In genomic region chr2:17754773-17755425, GRCh38 we compare ENCODE assay signal across 8 cellular contexts. TPM values are rescaled to one million over a fixed set of nuclear protein-coding genes. Genes with fewer than 3 reads are reported as not detected.
DNase-seq lines count a peak whose midpoint lies in the region; ATAC-seq and TF ChIP-seq lines count a peak whose summit lies in the region.

No MANE protein-coding gene starts in this region.

- H3K9ac ChIP-seq in iPS-15b (ENCODE audit: low read depth, low read length), result peak overlapping the region; percentile 89

- no peaks in the 10 kb centered on the region for H3K27me3 ChIP-seq in right atrium auricular region
- no peaks in the 10 kb centered on the region for H3K27me3 ChIP-seq in WERI-Rb-1 (ENCODE audit: insufficient read depth, low read depth, severe bottlenecking)
- H3K27me3 ChIP-seq in iPS-15b (ENCODE audit: control insufficient read depth, insufficient read depth, low read length), result no peaks in the 10 kb centered on the region
- no peaks in the 10 kb centered on the region for H3K27me3 ChIP-seq in thymus (ENCODE audit: control insufficient read depth, insufficient read depth)

- H3K4me1 ChIP-seq in right atrium auricular region (peaks cover 0 to 33% of the 10 kb centered on the region in 2 donors), iPS-15b (ENCODE audit: control insufficient read depth, insufficient read depth, low read length) (peaks cover 17% of the 10 kb centered on the region), thymus (ENCODE audit: control insufficient read depth, insufficient read depth, low read length) (no peaks in the 10 kb centered on the region)

- no peaks in the 10 kb centered on the region for H3K9me3 ChIP-seq in right atrium auricular region
- H3K9me3 ChIP-seq in WERI-Rb-1 (ENCODE audit: severe bottlenecking), result no peaks in the 10 kb centered on the region
- H3K9me3 ChIP-seq in iPS-15b (ENCODE audit: control insufficient read depth, insufficient read depth, low read length), result no peaks in the 10 kb centered on the region
- H3K9me3 ChIP-seq in thymus (ENCODE audit: control insufficient read depth), result no peaks in the 10 kb centered on the region

- no peak for TF ChIP-seq CTCF in right atrium auricular region (IDR thresholded peaks at IDR 0.05)
- TF ChIP-seq CTCF in WERI-Rb-1 (IDR thresholded peaks at IDR 0.05; ENCODE audit: low read depth, low read length), result no peak

- DNase-seq in right atrium auricular region (ENCODE audit: low spot score) (no peak), Right ventricle myocardium inferior (ENCODE audit: missing footprints) (no peak), WERI-Rb-1 (no peak), GOT3 (lab: John Stamatoyannopoulos, UW) (no peak), NOMO-1 treated with DMSO at 0.1 percent for 48 hours (lab: John Stamatoyannopoulos, UW; ENCODE audit: unreplicated experiment) (no peak)

- intact Hi-C loops in Right ventricle myocardium inferior (cut with DNase I), result no loop called here

- H3K27ac ChIP-seq in right atrium auricular region (peak overlapping the region; percentile 96 to 97), WERI-Rb-1 (peak overlapping the region; percentile 98), thymus (ENCODE audit: low read depth) (no peak overlapping the region)

- ATAC-seq in Right ventricle myocardium inferior (no peak), GM19467 (IDR thresholded peaks at IDR 0.05; ENCODE audit: unreplicated experiment) (no peak)

- WGBS in thymus, result 37% methylated on average over 8 of the region's 8 CpGs

- H3K4me3 ChIP-seq in right atrium auricular region (peak overlapping the region; percentile 94 to 99), WERI-Rb-1 (ENCODE audit: low read depth, low read length) (peak overlapping the region; percentile 91), iPS-15b (ENCODE audit: low read depth, low read length) (peak overlapping the region; percentile 89), thymus (ENCODE audit: low read length) (peak overlapping the region; percentile 97)

- no peaks in the 10 kb centered on the region for H3K36me3 ChIP-seq in right atrium auricular region
- H3K36me3 ChIP-seq in WERI-Rb-1, result peaks cover 11% of the 10 kb centered on the region
- H3K36me3 ChIP-seq in iPS-15b (ENCODE audit: control insufficient read depth, insufficient read depth, low read length), result no peaks in the 10 kb centered on the region
- no peaks in the 10 kb centered on the region for H3K36me3 ChIP-seq in thymus (ENCODE audit: control insufficient read depth, insufficient read depth)

RNA-seq across cellular contexts. Expression of gene GEN1, which starts 1.0 kb away (rescaled TPM):
- total RNA-seq in right atrium auricular region, result 1 to 10 TPM; 1.2 to 2.3 TPM
- 3.3 TPM for total RNA-seq in Right ventricle myocardium inferior
- polyA plus RNA-seq in thymus, result 6.6 TPM

RNA-seq across cellular contexts. Expression of gene SMC6, which starts 1.3 kb away (rescaled TPM):
- total RNA-seq in right atrium auricular region, result 10 to 100 TPM in 1 of 2 donors, 1 to 10 TPM in 1; 6.1 to 12.2 TPM
- total RNA-seq in Right ventricle myocardium inferior, result 12.7 TPM
- 15.9 TPM for polyA plus RNA-seq in thymus
